1 cellular context compared by ENCODE assay signal in the genomic region with DNA sequence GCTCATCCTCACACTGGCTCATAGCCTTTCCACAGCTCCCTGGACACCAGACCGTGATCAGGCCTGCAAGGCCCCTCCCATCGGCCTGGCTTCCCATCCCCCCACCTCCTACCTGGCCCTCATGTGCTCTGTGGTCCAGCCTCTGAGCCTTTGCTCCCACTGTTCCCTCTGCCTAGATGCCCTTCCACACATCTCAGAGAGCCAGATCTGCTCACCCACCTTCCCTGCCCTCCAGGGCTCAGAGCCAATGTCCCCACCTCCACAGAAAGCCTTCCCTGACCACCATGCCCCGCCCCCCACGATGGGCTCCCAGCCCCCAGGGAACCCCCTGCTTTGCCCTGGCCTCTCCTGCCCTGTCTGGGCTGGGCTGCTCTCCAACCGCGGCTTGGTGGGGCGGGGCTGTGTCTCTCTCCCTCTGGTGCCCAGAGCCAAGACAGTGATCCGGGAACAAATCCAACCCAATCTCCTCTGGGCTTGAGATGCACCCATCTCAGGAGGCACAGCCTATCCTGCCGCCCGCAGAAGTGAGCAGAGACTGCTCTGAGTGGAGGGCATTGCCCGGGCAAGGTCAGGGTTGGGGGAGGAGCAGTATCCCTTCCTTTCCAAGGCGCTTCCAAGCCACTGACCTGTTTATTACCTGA.
TF ChIP-seq lines count a peak whose summit lies in the region.

No MANE protein-coding gene starts in this region.

TF ChIP-seq in HepG2, 621 proteins besides CTCF, POLR2A, EP300 and RAD21 (continued from another document and continues in another):
- TF ChIP-seq, protein P1, sequence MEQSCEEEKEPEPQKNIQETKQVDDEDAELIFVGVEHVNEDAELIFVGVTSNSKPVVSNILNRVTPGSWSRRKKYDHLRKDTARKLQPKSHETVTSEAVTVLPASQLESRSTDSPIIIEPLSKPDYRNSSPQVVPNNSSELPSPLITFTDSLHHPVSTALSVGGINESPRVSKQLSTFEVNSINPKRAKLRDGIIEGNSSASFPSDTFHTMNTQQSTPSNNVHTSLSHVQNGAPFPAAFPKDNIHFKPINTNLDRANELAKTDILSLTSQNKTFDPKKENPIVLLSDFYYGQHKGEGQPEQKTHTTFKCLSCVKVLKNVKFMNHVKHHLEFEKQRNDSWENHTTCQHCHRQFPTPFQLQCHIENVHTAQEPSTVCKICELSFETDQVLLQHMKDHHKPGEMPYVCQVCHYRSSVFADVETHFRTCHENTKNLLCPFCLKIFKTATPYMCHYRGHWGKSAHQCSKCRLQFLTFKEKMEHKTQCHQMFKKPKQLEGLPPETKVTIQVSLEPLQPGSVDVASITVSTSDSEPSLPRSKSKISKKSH (CRISPR knock-in tag; IDR thresholded peaks at IDR 0.05; ENCODE audit: borderline replicate concordance): 0 out of 2 replicates have a peak, but pooled peaks have one; percentile 22
- TF ChIP-seq TMF1 (CRISPR knock-in tag; IDR thresholded peaks at IDR 0.05; ENCODE audit: low read depth): no peak
- TF ChIP-seq THAP8 (CRISPR knock-in tag; IDR thresholded peaks at IDR 0.05; ENCODE audit: borderline replicate concordance): no peak
- TF ChIP-seq HNRNPL (IDR thresholded peaks at IDR 0.05; ENCODE audit: low read depth, low read length): no peak
- TF ChIP-seq ZNF543 (CRISPR knock-in tag; IDR thresholded peaks at IDR 0.05): no peak
- 0 out of 2 replicates have a peak, but pooled peaks have one; percentile 26 for TF ChIP-seq SIN3A (IDR thresholded peaks at IDR 0.05; ENCODE audit: borderline replicate concordance, low read depth, low read length)
- TF ChIP-seq ZNF883 (CRISPR knock-in tag; IDR thresholded peaks at IDR 0.05; ENCODE audit: not compliant biosample characterization): no peak
- TF ChIP-seq ZFX (CRISPR knock-in tag; IDR thresholded peaks at IDR 0.05; ENCODE audit: low read depth): peak; percentile 0; the same call in 1 of the 2 replicates
- TF ChIP-seq, protein P2, sequence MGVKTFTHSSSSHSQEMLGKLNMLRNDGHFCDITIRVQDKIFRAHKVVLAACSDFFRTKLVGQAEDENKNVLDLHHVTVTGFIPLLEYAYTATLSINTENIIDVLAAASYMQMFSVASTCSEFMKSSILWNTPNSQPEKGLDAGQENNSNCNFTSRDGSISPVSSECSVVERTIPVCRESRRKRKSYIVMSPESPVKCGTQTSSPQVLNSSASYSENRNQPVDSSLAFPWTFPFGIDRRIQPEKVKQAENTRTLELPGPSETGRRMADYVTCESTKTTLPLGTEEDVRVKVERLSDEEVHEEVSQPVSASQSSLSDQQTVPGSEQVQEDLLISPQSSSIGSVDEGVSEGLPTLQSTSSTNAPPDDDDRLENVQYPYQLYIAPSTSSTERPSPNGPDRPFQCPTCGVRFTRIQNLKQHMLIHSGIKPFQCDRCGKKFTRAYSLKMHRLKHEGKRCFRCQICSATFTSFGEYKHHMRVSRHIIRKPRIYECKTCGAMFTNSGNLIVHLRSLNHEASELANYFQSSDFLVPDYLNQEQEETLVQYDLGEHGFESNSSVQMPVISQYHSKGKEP (CRISPR knock-in tag; IDR thresholded peaks at IDR 0.05): no peak
- TF ChIP-seq YY1 (IDR thresholded peaks at IDR 0.05; ENCODE audit: insufficient read depth, insufficient replicate concordance, low read depth, low read length): no peak
- TF ChIP-seq, protein P3, sequence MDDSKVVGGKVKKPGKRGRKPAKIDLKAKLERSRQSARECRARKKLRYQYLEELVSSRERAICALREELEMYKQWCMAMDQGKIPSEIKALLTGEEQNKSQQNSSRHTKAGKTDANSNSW (CRISPR knock-in tag; IDR thresholded peaks at IDR 0.05; ENCODE audit: borderline replicate concordance): no peak; the same call in 1 of the 2 replicates
- TF ChIP-seq SYNCRIP (IDR thresholded peaks at IDR 0.05; ENCODE audit: insufficient read depth, low read depth, low read length): no peak
- TF ChIP-seq KLF9 (CRISPR knock-in tag; IDR thresholded peaks at IDR 0.05; ENCODE audit: low read depth): no peak
- TF ChIP-seq ZNF556 (CRISPR knock-in tag; IDR thresholded peaks at IDR 0.05; ENCODE audit: borderline replicate concordance): no peak
- TF ChIP-seq ZNF225 (CRISPR knock-in tag; IDR thresholded peaks at IDR 0.05): 0 out of 2 replicates have a peak, but pooled peaks have one; percentile 32
- no peak for TF ChIP-seq IRX3 (CRISPR knock-in tag; IDR thresholded peaks at IDR 0.05; ENCODE audit: borderline replicate concordance, low read depth)
- TF ChIP-seq HOXA5 (CRISPR knock-in tag; IDR thresholded peaks at IDR 0.05): no peak
- TF ChIP-seq, protein P4, sequence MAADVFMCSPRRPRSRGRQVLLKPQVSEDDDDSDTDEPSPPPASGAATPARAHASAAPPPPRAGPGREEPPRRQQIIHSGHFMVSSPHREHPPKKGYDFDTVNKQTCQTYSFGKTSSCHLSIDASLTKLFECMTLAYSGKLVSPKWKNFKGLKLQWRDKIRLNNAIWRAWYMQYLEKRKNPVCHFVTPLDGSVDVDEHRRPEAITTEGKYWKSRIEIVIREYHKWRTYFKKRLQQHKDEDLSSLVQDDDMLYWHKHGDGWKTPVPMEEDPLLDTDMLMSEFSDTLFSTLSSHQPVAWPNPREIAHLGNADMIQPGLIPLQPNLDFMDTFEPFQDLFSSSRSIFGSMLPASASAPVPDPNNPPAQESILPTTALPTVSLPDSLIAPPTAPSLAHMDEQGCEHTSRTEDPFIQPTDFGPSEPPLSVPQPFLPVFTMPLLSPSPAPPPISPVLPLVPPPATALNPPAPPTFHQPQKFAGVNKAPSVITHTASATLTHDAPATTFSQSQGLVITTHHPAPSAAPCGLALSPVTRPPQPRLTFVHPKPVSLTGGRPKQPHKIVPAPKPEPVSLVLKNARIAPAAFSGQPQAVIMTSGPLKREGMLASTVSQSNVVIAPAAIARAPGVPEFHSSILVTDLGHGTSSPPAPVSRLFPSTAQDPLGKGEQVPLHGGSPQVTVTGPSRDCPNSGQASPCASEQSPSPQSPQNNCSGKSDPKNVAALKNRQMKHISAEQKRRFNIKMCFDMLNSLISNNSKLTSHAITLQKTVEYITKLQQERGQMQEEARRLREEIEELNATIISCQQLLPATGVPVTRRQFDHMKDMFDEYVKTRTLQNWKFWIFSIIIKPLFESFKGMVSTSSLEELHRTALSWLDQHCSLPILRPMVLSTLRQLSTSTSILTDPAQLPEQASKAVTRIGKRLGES (CRISPR knock-in tag; IDR thresholded peaks at IDR 0.05; ENCODE audit: borderline replicate concordance): no peak
- TF ChIP-seq ZBTB37 (CRISPR knock-in tag; IDR thresholded peaks at IDR 0.05): no peak
- TF ChIP-seq, protein P5, sequence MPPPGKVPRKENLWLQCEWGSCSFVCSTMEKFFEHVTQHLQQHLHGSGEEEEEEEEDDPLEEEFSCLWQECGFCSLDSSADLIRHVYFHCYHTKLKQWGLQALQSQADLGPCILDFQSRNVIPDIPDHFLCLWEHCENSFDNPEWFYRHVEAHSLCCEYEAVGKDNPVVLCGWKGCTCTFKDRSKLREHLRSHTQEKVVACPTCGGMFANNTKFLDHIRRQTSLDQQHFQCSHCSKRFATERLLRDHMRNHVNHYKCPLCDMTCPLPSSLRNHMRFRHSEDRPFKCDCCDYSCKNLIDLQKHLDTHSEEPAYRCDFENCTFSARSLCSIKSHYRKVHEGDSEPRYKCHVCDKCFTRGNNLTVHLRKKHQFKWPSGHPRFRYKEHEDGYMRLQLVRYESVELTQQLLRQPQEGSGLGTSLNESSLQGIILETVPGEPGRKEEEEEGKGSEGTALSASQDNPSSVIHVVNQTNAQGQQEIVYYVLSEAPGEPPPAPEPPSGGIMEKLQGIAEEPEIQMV (CRISPR knock-in tag; IDR thresholded peaks at IDR 0.05; ENCODE audit: low read depth): no peak
- 0 out of 2 replicates have a peak, but pooled peaks have one; percentile 2 for TF ChIP-seq ZNF780A (CRISPR knock-in tag; IDR thresholded peaks at IDR 0.05)
- 0 out of 2 replicates have a peak, but pooled peaks have one; percentile 40 for TF ChIP-seq ZNF749 (CRISPR knock-in tag; IDR thresholded peaks at IDR 0.05; ENCODE audit: borderline replicate concordance)
- TF ChIP-seq FOXJ3 (CRISPR knock-in tag; IDR thresholded peaks at IDR 0.05; ENCODE audit: borderline replicate concordance): no peak
- no peak for TF ChIP-seq ZNF3 (CRISPR knock-in tag; IDR thresholded peaks at IDR 0.05)
- TF ChIP-seq, protein P6, sequence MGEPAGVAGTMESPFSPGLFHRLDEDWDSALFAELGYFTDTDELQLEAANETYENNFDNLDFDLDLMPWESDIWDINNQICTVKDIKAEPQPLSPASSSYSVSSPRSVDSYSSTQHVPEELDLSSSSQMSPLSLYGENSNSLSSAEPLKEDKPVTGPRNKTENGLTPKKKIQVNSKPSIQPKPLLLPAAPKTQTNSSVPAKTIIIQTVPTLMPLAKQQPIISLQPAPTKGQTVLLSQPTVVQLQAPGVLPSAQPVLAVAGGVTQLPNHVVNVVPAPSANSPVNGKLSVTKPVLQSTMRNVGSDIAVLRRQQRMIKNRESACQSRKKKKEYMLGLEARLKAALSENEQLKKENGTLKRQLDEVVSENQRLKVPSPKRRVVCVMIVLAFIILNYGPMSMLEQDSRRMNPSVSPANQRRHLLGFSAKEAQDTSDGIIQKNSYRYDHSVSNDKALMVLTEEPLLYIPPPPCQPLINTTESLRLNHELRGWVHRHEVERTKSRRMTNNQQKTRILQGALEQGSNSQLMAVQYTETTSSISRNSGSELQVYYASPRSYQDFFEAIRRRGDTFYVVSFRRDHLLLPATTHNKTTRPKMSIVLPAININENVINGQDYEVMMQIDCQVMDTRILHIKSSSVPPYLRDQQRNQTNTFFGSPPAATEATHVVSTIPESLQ (CRISPR knock-in tag; conservative IDR thresholded peaks at IDR 0.05): no peak
- no peak for TF ChIP-seq GPN1 (CRISPR knock-in tag; IDR thresholded peaks at IDR 0.05; ENCODE audit: borderline replicate concordance)
- TF ChIP-seq ZNF557 (CRISPR knock-in tag; IDR thresholded peaks at IDR 0.05): no peak
- TF ChIP-seq ATF7 (IDR thresholded peaks at IDR 0.05): no peak
- no peak for TF ChIP-seq ATF7 (CRISPR knock-in tag; IDR thresholded peaks at IDR 0.05)
- TF ChIP-seq ZMYM2 (CRISPR knock-in tag; IDR thresholded peaks at IDR 0.05): no peak
- no peak for TF ChIP-seq REL (CRISPR knock-in tag; conservative IDR thresholded peaks at IDR 0.05)
- TF ChIP-seq ZNF816 (CRISPR knock-in tag; IDR thresholded peaks at IDR 0.05; ENCODE audit: borderline replicate concordance): no peak
- no peak for TF ChIP-seq ZNF766 (CRISPR knock-in tag; IDR thresholded peaks at IDR 0.05; ENCODE audit: borderline replicate concordance)
- TF ChIP-seq LRRFIP1 (CRISPR knock-in tag; conservative IDR thresholded peaks at IDR 0.05): no peak
- TF ChIP-seq MAZ (IDR thresholded peaks at IDR 0.05; ENCODE audit: borderline replicate concordance, low read depth, low read length): no peak
- no peak for TF ChIP-seq MAZ (CRISPR knock-in tag; IDR thresholded peaks at IDR 0.05; ENCODE audit: low read depth)
- TF ChIP-seq SAFB2 (CRISPR knock-in tag; IDR thresholded peaks at IDR 0.05; ENCODE audit: borderline replicate concordance, low read depth): no peak
- no peak for TF ChIP-seq NPAS2 (CRISPR knock-in tag; IDR thresholded peaks at IDR 0.05; ENCODE audit: borderline replicate concordance)
- TF ChIP-seq TEAD3 (CRISPR knock-in tag; optimal IDR thresholded peaks at IDR 0.05; ENCODE audit: borderline replicate concordance): no peak
- peak; percentile 52; the same call in 1 of the 2 replicates for TF ChIP-seq MXD1 (CRISPR knock-in tag; IDR thresholded peaks at IDR 0.05)
- TF ChIP-seq SRF (IDR thresholded peaks at IDR 0.05; ENCODE audit: low read depth, low read length): no peak
